Comparison of ENCODE assay signal across 8 cellular contexts in the genomic region with DNA sequence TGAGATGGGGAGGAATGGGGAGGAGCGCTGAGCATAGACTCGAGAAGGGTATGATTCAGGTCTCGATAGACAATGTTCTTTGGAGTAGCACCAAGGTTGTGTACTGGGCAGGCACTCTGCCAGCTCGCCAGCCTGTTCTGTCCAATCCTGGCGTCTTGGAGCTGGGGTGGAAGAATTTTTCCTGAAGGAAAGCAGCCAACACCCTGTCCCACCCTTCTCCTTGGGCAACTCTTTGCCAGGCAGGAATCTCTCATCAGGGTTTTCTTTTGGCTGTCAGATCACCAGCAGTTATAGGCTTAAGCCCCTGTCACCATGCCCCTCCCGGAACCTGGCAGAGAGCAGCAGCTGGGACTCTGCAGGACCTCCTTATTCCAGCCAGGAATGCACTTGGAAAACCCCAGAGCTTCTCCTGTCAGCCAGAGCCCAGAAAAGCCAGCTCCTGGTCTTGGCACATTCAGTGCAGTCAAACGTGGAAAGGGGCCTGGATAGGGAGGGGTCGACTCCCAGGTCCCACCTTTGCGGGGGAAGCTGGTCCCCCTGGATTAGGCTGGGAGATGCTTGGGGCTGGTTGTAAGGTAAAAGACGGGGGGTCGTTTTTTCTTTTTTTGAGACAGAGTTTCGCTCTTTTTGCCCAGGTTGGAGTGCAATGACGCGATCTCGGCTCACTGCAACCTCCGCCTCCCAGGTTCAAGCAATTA. TPM values are rescaled to one million over a fixed set of nuclear protein-coding genes. Genes with fewer than 3 reads are reported as not detected.
DNase-seq lines count a peak whose midpoint lies in the region; ATAC-seq and TF ChIP-seq lines count a peak whose summit lies in the region.

No MANE protein-coding gene starts in this region.

- H3K27ac Mint-ChIP-seq in T-helper 2 cell treated with Interferon-gamma antibody and Interleukin-4, amounts not matched to agents 5 μg/mL and 100 μg/mL, for 36 hours: peak overlapping the region; percentile 36

- peak overlapping the region; percentile 69 to 95 for H3K4me3 ChIP-seq in right atrium auricular region
- peak overlapping the region in 6 of 8 donors; percentile 68 to 95 (median 86) for H3K4me3 ChIP-seq in spleen

- no peak for TF ChIP-seq POLR2A in spleen (IDR thresholded peaks at IDR 0.05)

- H3K27me3 ChIP-seq in right atrium auricular region (no peaks in the 10 kb centered on the region), spleen (replicated peaks in 1 of 7) (no peaks in the 10 kb centered on the region)

- H3K4me1 ChIP-seq in right atrium auricular region (peaks cover 0 to 17% of the 10 kb centered on the region in 2 donors), spleen (peaks cover 4 to 31% (median 18%) of the 10 kb centered on the region in 6 donors)

- TF ChIP-seq CTCF in VCaP (conservative IDR thresholded peaks at IDR 0.05) (no peak), right atrium auricular region (IDR thresholded peaks at IDR 0.05) (no peak), spleen (IDR thresholded peaks at IDR 0.05 in 8 of 11, conservative IDR thresholded peaks at IDR 0.05 in 3 of 11) (no peak)

- peaks cover 3% of the 10 kb centered on the region for H3K27me3 Mint-ChIP-seq in T-helper 2 cell treated with Interferon-gamma antibody and Interleukin-4, amounts not matched to agents 5 μg/mL and 100 μg/mL, for 36 hours (ENCODE audit: low read depth)

- WGBS in spleen, 5 donors: 87 to 95% (median 93%) methylated on average over 15 to 16 of the region's 16 CpGs

- intact Hi-C loops in spleen (cut with DNase I; ENCODE audit: low total_unique reads): no loop called here

- DNase-seq in T-helper 2 cell treated with Interferon-gamma antibody and Interleukin-4, amounts not matched to agents 5 μg/mL and 100 μg/mL, for 36 hours (ENCODE audit: low spot score): no peak
- DNase-seq in T-helper 2 cell (no peak), right atrium auricular region (ENCODE audit: low spot score) (peak; percentile 30), spleen (no peak), NCI-H187 (lab: John Stamatoyannopoulos, UW) (no peak)

- no peaks in the 10 kb centered on the region for H3K36me3 Mint-ChIP-seq in T-helper 2 cell treated with Interferon-gamma antibody and Interleukin-4, amounts not matched to agents 5 μg/mL and 100 μg/mL, for 36 hours (ENCODE audit: low read depth)

- peak overlapping the region; percentile 91 for H3K27ac ChIP-seq in VCaP
- H3K27ac ChIP-seq in right atrium auricular region: no peak overlapping the region
- H3K27ac ChIP-seq in spleen: no peak overlapping the region

- H3K36me3 ChIP-seq in right atrium auricular region (no peaks in the 10 kb centered on the region), spleen (no peaks in the 10 kb centered on the region)

- no peaks in the 10 kb centered on the region for H3K9me3 ChIP-seq in right atrium auricular region
- H3K9me3 ChIP-seq in spleen: peaks cover 0 to 20% (median 12%) of the 10 kb centered on the region in 8 donors

- H3K4me3 Mint-ChIP-seq in T-helper 2 cell treated with Interferon-gamma antibody and Interleukin-4, amounts not matched to agents 5 μg/mL and 100 μg/mL, for 36 hours: peak overlapping the region; percentile 92

- H3K9me3 Mint-ChIP-seq in T-helper 2 cell treated with Interferon-gamma antibody and Interleukin-4, amounts not matched to agents 5 μg/mL and 100 μg/mL, for 36 hours: peaks cover 13% of the 10 kb centered on the region

- H3K4me1 Mint-ChIP-seq in T-helper 2 cell treated with Interferon-gamma antibody and Interleukin-4, amounts not matched to agents 5 μg/mL and 100 μg/mL, for 36 hours (ENCODE audit: low read depth): peaks cover 2% of the 10 kb centered on the region

- ATAC-seq in HG02870 (IDR thresholded peaks at IDR 0.05; ENCODE audit: unreplicated experiment) (no peak), HG03378 (IDR thresholded peaks at IDR 0.05; ENCODE audit: unreplicated experiment) (no peak)

RNA-seq across cellular contexts. Expression of a gene that starts 14.4 kb away (rescaled TPM):
- total RNA-seq in right atrium auricular region (1 to 10 TPM; 3.3 to 7.7 TPM), spleen (1 to 10 TPM; 3.3 to 5.1 (median 3.7) TPM)
- 1 to 10 TPM in 1 of 3 donors, under 1 TPM in 2; 0.61 to 1.5 (median 0.80) TPM for polyA plus RNA-seq in spleen
